ENCODE assay signal across 11 cellular contexts in the genomic region with DNA sequence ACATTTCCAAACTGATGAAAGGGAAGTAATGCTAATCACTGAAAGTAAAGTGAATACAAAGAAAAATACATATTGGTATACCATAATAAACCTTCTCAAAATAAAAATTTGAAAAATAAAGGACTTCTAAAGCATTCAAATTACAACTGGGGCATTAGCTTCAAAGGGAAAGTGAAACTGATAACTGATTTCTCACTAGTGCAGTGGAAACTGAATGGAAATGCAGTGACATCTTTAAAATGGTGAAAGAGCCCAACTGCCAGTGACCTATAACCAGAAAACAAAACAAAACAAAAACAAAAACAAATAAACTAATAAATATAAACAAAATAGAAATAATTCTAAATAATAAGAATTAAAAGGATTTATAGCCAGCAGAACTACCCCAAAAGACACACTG.
A peak's percentile ranks its signal among the peaks of the same experiment; 100 is the strongest.
DNase-seq lines count a peak whose midpoint lies in the region; ATAC-seq and TF ChIP-seq lines count a peak whose summit lies in the region.
"Had no signal": no experiment of that assay in that cellular context is flagged by ENCODE, and none has a peak within 500 bp of the region (broad histone marks: within the 10 kb centered on the region; RNA-seq: fewer than 3 reads in every experiment).

No MANE protein-coding gene starts in this region.

- no peak overlapping the region for H3K27ac ChIP-seq in DND-41 (ENCODE audit: low read length)

- H3K79me2 ChIP-seq in DND-41 (ENCODE audit: insufficient read depth, low read length) = no peaks in the 10 kb centered on the region

- H3K9me3 ChIP-seq in DND-41 (ENCODE audit: insufficient read depth, low read length, severe bottlenecking) = no peaks in the 10 kb centered on the region

- no peak for DNase-seq in DND-41
- DNase-seq in GM19238 (ENCODE audit: insufficient read length, low spot score) = peak; percentile 1
- DNase-seq in MV-4-11 (lab: John Stamatoyannopoulos, UW) = no peak
- no peak for DNase-seq in NCI-H446 treated with DMSO at 0.1 percent for 48 hours (lab: John Stamatoyannopoulos, UW)
- DNase-seq in NCI-H2107 treated with DMSO at 0.1 percent for 48 hours (lab: John Stamatoyannopoulos, UW; ENCODE audit: unreplicated experiment) = no peak
- no peak for DNase-seq in NCI-H748 treated with DMSO at 0.1 percent for 48 hours (lab: John Stamatoyannopoulos, UW)
- DNase-seq: activated naive CD8-positive, alpha-beta T cell treated with anti-CD3 and anti-CD28 coated beads, Interleukin-2, amount 10 ng/mL, durations not matched to agents 7 days and 5 days; Karpas-422; RPMI8226 had no signal

- peak overlapping the region; percentile 27; the same call in 1 of the 2 replicates for H3K4me2 ChIP-seq in DND-41 (ENCODE audit: insufficient read depth, low read length)

- ATAC-seq in DND-41 (ENCODE audit: insufficient read depth, low read depth) (0 out of 3 replicates have a peak, but pooled peaks have one; percentile 40), HG02763 (IDR thresholded peaks at IDR 0.05; ENCODE audit: unreplicated experiment) (peak; percentile 74), HG03460 (IDR thresholded peaks at IDR 0.05; ENCODE audit: unreplicated experiment) (peak; percentile 77)

- H3K9ac ChIP-seq in DND-41 (ENCODE audit: low read depth, low read length) = no peak overlapping the region

- no peaks in the 10 kb centered on the region for H3K27me3 ChIP-seq in DND-41 (ENCODE audit: insufficient read depth, low read length, poor library complexity)

- H4K20me1 ChIP-seq in DND-41 (ENCODE audit: insufficient read depth, low read length) = no peaks in the 10 kb centered on the region

- TF ChIP-seq CTCF in DND-41 (IDR thresholded peaks at IDR 0.05; ENCODE audit: borderline replicate concordance, extremely low read depth, low read length, poor library complexity, severe bottlenecking) = no peak

- H2AFZ ChIP-seq in DND-41 (ENCODE audit: low read depth, low read length) = no peak overlapping the region

- no peaks in the 10 kb centered on the region for H3K36me3 ChIP-seq in DND-41 (ENCODE audit: insufficient read depth, low read length)

- H3K4me3 ChIP-seq in DND-41 (ENCODE audit: low read depth in 1 of 2, low read length in 2 of 2) = no peak overlapping the region

- H3K4me1 ChIP-seq in DND-41 (ENCODE audit: insufficient read depth, low read length) = 0 out of 2 replicates have a peak, but pooled peaks cover 5% of the 10 kb centered on the region
